ENCODE assay signal across 8 cellular contexts in the genomic region with DNA sequence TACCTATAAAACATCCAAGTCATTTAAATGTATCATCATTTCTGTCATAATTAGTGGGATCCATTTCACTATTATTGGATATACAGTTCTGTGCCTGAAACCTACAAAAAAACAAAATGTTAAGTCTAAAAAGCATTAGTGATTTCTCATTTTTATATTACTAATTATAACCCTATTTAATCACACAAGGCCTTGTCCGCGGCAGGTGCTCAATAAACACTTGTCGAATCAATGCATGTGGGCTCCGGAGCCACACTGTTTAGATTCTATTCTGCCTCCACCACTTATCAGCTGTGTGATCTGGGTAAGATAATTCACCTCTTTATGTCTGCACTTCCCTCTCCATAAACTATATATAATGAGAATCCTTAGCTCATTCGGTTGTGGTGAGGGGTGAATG. TPM values are rescaled to one million over a fixed set of nuclear protein-coding genes. Genes with fewer than 3 reads are reported as not detected.
DNase-seq lines count a peak whose midpoint lies in the region; ATAC-seq and TF ChIP-seq lines count a peak whose summit lies in the region.
"Not testable (repeated sequence)": the region's sequence is repeated elsewhere in the genome, so short reads cannot be mapped to it uniquely, and the experiment has no call there.

A gene (minus strand): TSS at position 101 of the 400 bp plus-strand sequence. CDS start 378 bp downstream, outside the sequence.

- H3K79me2 ChIP-seq in OCI-LY7 (ENCODE audit: insufficient read depth, low read depth, low read length); mammary epithelial cell (ENCODE audit: insufficient read depth, low read length): not testable (repeated sequence)

- H3K36me3 Mint-ChIP-seq in activated CD8-positive, alpha-beta T cell treated with anti-CD3 and anti-CD28 coated beads, Interleukin-2, amount 10 ng/mL, durations not matched to agents 7 days and 5 days (ENCODE audit: low read depth); osteocyte (ENCODE audit: unreplicated experiment): not testable (repeated sequence)

- H3K4me2 ChIP-seq in OCI-LY7 (ENCODE audit: low read length); mammary epithelial cell (ENCODE audit: insufficient read depth, low read depth, low read length): not testable (repeated sequence)

- not testable (repeated sequence) for H3K27ac ChIP-seq in AG04450 (ENCODE audit: low read depth, low read length); OCI-LY7 (ENCODE audit: low read depth, low read length, poor library complexity, severe bottlenecking); mammary epithelial cell (ENCODE audit: insufficient read depth, low read depth, low read length); gastroesophageal sphincter; right lobe of liver; thoracic aorta

- not testable (repeated sequence) for TF ChIP-seq CTCF in AG04450 (IDR thresholded peaks at IDR 0.05; ENCODE audit: low read depth, low read length); OCI-LY7 (conservative IDR thresholded peaks at IDR 0.05; ENCODE audit: low read length); mammary epithelial cell (conservative IDR thresholded peaks at IDR 0.05 in 1 of 2, IDR thresholded peaks at IDR 0.05 in 1 of 2; ENCODE audit: extremely low read depth in 1 of 2, insufficient read depth in 1 of 2, low read depth in 1 of 2, low read length in 2 of 2); gastroesophageal sphincter (IDR thresholded peaks at IDR 0.05); right lobe of liver (IDR thresholded peaks at IDR 0.05); osteocyte (IDR thresholded peaks at IDR 0.05); thoracic aorta (IDR thresholded peaks at IDR 0.05)

- H3K27ac Mint-ChIP-seq in activated CD8-positive, alpha-beta T cell treated with anti-CD3 and anti-CD28 coated beads, Interleukin-2, amount 10 ng/mL, durations not matched to agents 7 days and 5 days; osteocyte (ENCODE audit: unreplicated experiment): not testable (repeated sequence)

- not testable (repeated sequence) for H3K4me1 ChIP-seq in OCI-LY7 (ENCODE audit: insufficient read depth, low read length, poor library complexity, severe bottlenecking); mammary epithelial cell (ENCODE audit: insufficient read depth, low read length); gastroesophageal sphincter; right lobe of liver; thoracic aorta (ENCODE audit: control insufficient read depth in 1 of 2, low read depth in 2 of 2)

- not testable (repeated sequence) for H3K9me2 ChIP-seq in OCI-LY7 (ENCODE audit: insufficient read depth, low read length)

- not testable (repeated sequence) for H3K4me1 Mint-ChIP-seq in activated CD8-positive, alpha-beta T cell treated with anti-CD3 and anti-CD28 coated beads, Interleukin-2, amount 10 ng/mL, durations not matched to agents 7 days and 5 days (ENCODE audit: low read depth); osteocyte (ENCODE audit: unreplicated experiment)

- H4K20me1 ChIP-seq in OCI-LY7 (ENCODE audit: insufficient read depth, low read length); mammary epithelial cell (ENCODE audit: insufficient read depth, low read length): not testable (repeated sequence)

- not testable (repeated sequence) for H3K9ac ChIP-seq in mammary epithelial cell (ENCODE audit: insufficient read depth, low read length)

- no CpG with 5 or more reads among the region's 5 CpGs for WGBS in mammary epithelial cell (ENCODE audit: low coverage, missing lambda C conversion rate)
- no CpG with 5 or more reads among the region's 5 CpGs for WGBS in gastroesophageal sphincter (ENCODE audit: low coverage in 1 of 2), 2 donors
- no CpG with 5 or more reads among the region's 5 CpGs for WGBS in right lobe of liver (ENCODE audit: insufficient coverage, low coverage, low lambda C conversion rate, missing lambda C conversion rate)

- not testable (repeated sequence) for H3K36me3 ChIP-seq in OCI-LY7 (ENCODE audit: insufficient read depth, low read length); mammary epithelial cell (ENCODE audit: insufficient read depth, low read length); gastroesophageal sphincter; right lobe of liver; thoracic aorta

- intact Hi-C loops in OCI-LY7 (cut with micrococcal nuclease; ENCODE audit: unreplicated experiment); mammary epithelial cell (cut with micrococcal nuclease); right lobe of liver (cut with DNase I): not testable (repeated sequence)

- CTCF ChIA-PET in AG04450 (lab: Charles Lee); OCI-LY7 (lab: Charles Lee; ENCODE audit: unreplicated experiment); activated CD8-positive, alpha-beta T cell treated with anti-CD3 and anti-CD28 coated beads, Interleukin-2, amount 10 ng/mL, durations not matched to agents 7 days and 5 days (lab: Charles Lee); mammary epithelial cell (lab: Charles Lee; ENCODE audit: low non-redundant PET): not testable (repeated sequence)

- not testable (repeated sequence) for DNase-seq in AG04450 (ENCODE audit: low read depth, low spot score); OCI-LY7 (ENCODE audit: low spot score); activated CD8-positive, alpha-beta T cell treated with anti-CD3 and anti-CD28 coated beads, Interleukin-2, amount 10 ng/mL, durations not matched to agents 7 days and 5 days; mammary epithelial cell; right lobe of liver; osteocyte (ENCODE audit: extremely low spot score, unreplicated experiment); thoracic aorta (ENCODE audit: low spot score)

- H3K27me3 ChIP-seq in AG04450 (ENCODE audit: control insufficient read depth, insufficient read depth, low read length); mammary epithelial cell (ENCODE audit: insufficient read depth, low read length); gastroesophageal sphincter; right lobe of liver; thoracic aorta (replicated peaks; ENCODE audit: insufficient read depth): not testable (repeated sequence)

- not testable (repeated sequence) for H3K4me3 Mint-ChIP-seq in activated CD8-positive, alpha-beta T cell treated with anti-CD3 and anti-CD28 coated beads, Interleukin-2, amount 10 ng/mL, durations not matched to agents 7 days and 5 days; osteocyte (ENCODE audit: unreplicated experiment)

- H3K9me3 ChIP-seq in AG04450 (ENCODE audit: control insufficient read depth, insufficient read depth, low read length); OCI-LY7 (ENCODE audit: low read length); mammary epithelial cell (replicated peaks; ENCODE audit: insufficient read depth, low read length); gastroesophageal sphincter; right lobe of liver; thoracic aorta: not testable (repeated sequence)

- ATAC-seq in activated CD8-positive, alpha-beta T cell treated with anti-CD3 and anti-CD28 coated beads, Interleukin-2, amount 10 ng/mL, durations not matched to agents 7 days and 5 days; gastroesophageal sphincter; right lobe of liver; thoracic aorta (ENCODE audit: insufficient number of reproducible peaks, low FRiP score, low read depth): not testable (repeated sequence)

- not testable (repeated sequence) for H3K4me3 ChIP-seq in AG04450 (ENCODE audit: low read depth, low read length); OCI-LY7 (ENCODE audit: low read depth, low read length, poor library complexity, severe bottlenecking); mammary epithelial cell (replicated peaks in 1 of 3; ENCODE audit: insufficient read depth in 1 of 3, low read depth in 2 of 3, low read length in 3 of 3); gastroesophageal sphincter; right lobe of liver; thoracic aorta

- H3K9me3 Mint-ChIP-seq in activated CD8-positive, alpha-beta T cell treated with anti-CD3 and anti-CD28 coated beads, Interleukin-2, amount 10 ng/mL, durations not matched to agents 7 days and 5 days (ENCODE audit: insufficient read depth); osteocyte (ENCODE audit: unreplicated experiment): not testable (repeated sequence)

- not testable (repeated sequence) for H2AFZ ChIP-seq in OCI-LY7 (ENCODE audit: low read length); mammary epithelial cell (ENCODE audit: low read depth, low read length)

- TF ChIP-seq POLR2A in gastroesophageal sphincter (IDR thresholded peaks at IDR 0.05); right lobe of liver (IDR thresholded peaks at IDR 0.05): not testable (repeated sequence)

- H3K27me3 Mint-ChIP-seq in activated CD8-positive, alpha-beta T cell treated with anti-CD3 and anti-CD28 coated beads, Interleukin-2, amount 10 ng/mL, durations not matched to agents 7 days and 5 days (ENCODE audit: low read depth); osteocyte (ENCODE audit: unreplicated experiment): not testable (repeated sequence)

- POLR2A ChIA-PET in AG04450 (lab: Yijun Ruan, JAX); OCI-LY7 (lab: Charles Lee); activated CD8-positive, alpha-beta T cell treated with anti-CD3 and anti-CD28 coated beads, Interleukin-2, amount 10 ng/mL, durations not matched to agents 7 days and 5 days (lab: Charles Lee): not testable (repeated sequence)

- in situ Hi-C loops in mammary epithelial cell (cut with MboI; ENCODE audit: low sequenced_read_pairs in 2 of 2) = not testable (repeated sequence)

- not testable (repeated sequence) for TF ChIP-seq EP300 in gastroesophageal sphincter (IDR thresholded peaks at IDR 0.05)

- not testable (repeated sequence) for BruUV-seq in OCI-LY7 (replicated peaks; lab: Mats Ljungman, UMichigan); mammary epithelial cell (replicated peaks; lab: Mats Ljungman, UMichigan)

- dilution Hi-C loops in mammary epithelial cell (cut with HindIII; ENCODE audit: low sequenced_read_pairs) = not testable (repeated sequence)

RNA-seq across cellular contexts. Expression of the gene that starts here (rescaled TPM):
- polyA plus RNA-seq in AG04450 (2011; rRNA removed) = 16.8 and 19.5 TPM in 2 replicates
- polyA minus RNA-seq in AG04450 (2011; rRNA and poly(A)+ RNA removed) = 37.6 and 44.4 TPM in 2 replicates
- total RNA-seq in OCI-LY7 (2014; rRNA removed; shearing (Covaris generic)) = 71.9 and 91.7 TPM in 2 replicates
- total RNA-seq in OCI-LY7 (2022) = 435 and 436 TPM in 2 replicates
- 100 to 1,000 TPM; 150 to 168 TPM for total RNA-seq in activated CD8-positive, alpha-beta T cell treated with anti-CD3 and anti-CD28 coated beads, Interleukin-2, amount 10 ng/mL, durations not matched to agents 7 days and 5 days
- 100 to 1,000 TPM in 1 of 2 donors, 10 to 100 TPM in 1; 42.2 to 225 TPM for total RNA-seq in mammary epithelial cell
- polyA plus RNA-seq in mammary epithelial cell = 15.5 TPM
- 29.4 TPM for polyA minus RNA-seq in mammary epithelial cell
- total RNA-seq in gastroesophageal sphincter = 10 to 100 TPM in 3 of 4 donors, 1 to 10 TPM in 1; 2.6 to 98.7 (median 49.4) TPM
- 10 to 100 TPM; 13.4 to 79.3 (median 42.6) TPM for total RNA-seq in right lobe of liver
- total RNA-seq in osteocyte = 153 and 163 TPM in 2 replicates
- total RNA-seq in thoracic aorta = 100 to 1,000 TPM; 114 to 140 TPM
